ENCODE assay signal across 22 cellular contexts in genomic region chr19:42515241-42515832, GRCh38.
"Had no signal": no experiment of that assay in that cellular context is flagged by ENCODE, and none has a peak within 500 bp of the region (broad histone marks: within the 10 kb centered on the region; RNA-seq: fewer than 3 reads in every experiment).

No MANE protein-coding gene starts in this region.

- H3K9me3 Mint-ChIP-seq: dendritic cell treated with granulocyte-macrophage colony-stimulating factor and Interleukin-4, amounts not matched to agents 40 ng/mL and 50 ng/mL, for 4 days; effector memory CD8-positive, alpha-beta T cell; naive thymus-derived CD4-positive, alpha-beta T cell had no signal

- H3K27ac Mint-ChIP-seq: dendritic cell treated with granulocyte-macrophage colony-stimulating factor and Interleukin-4, amounts not matched to agents 40 ng/mL and 50 ng/mL, for 4 days; effector memory CD8-positive, alpha-beta T cell; naive thymus-derived CD4-positive, alpha-beta T cell; nephron progenitor cell; stimulated activated naive B cell treated with anti-CD40 and anti-IgM and Interleukin-4, amounts not matched to agents 10 μg/mL and 1 μg/mL and 100 μg/mL, for 72 hours; stimulated activated naive CD8-positive, alpha-beta T cell treated with anti-CD3 and anti-CD28 coated beads, Interleukin-15, amount 100 ng/mL, for 72 hours had no signal

- H3K4me3 ChIP-seq: esophagus squamous epithelium, gastroesophageal sphincter, spleen, upper lobe of left lung, uterus had no signal

- DNase-seq: effector memory CD8-positive, alpha-beta T cell; esophagus squamous epithelium; foreskin fibroblast; glutamatergic neuron; islet precursor cell; mammary epithelial cell; naive thymus-derived CD4-positive, alpha-beta T cell; nephron progenitor cell; spleen; stimulated activated CD4-positive, alpha-beta T cell treated with anti-CD3 and anti-CD28 coated beads, Interleukin-15, amount 100 ng/mL, for 24 hours; stimulated activated CD4-positive, alpha-beta T cell treated with anti-CD3 and anti-CD28 coated beads, Interleukin-1b, Interleukin-23, amount 100 ng/mL, for 48 hours; stimulated activated CD4-positive, alpha-beta T cell treated with anti-CD3 and anti-CD28 coated beads, Interleukin-4, amount 100 ng/mL, for 24 hours; stimulated activated naive B cell treated with anti-CD40 and anti-IgM and Interleukin-4, amounts not matched to agents 10 μg/mL and 1 μg/mL and 100 μg/mL, for 72 hours; stimulated activated naive CD8-positive, alpha-beta T cell treated with anti-CD3 and anti-CD28 coated beads, Interleukin-15, amount 100 ng/mL, for 72 hours; substantia nigra; upper lobe of left lung; uterus had no signal

- H3K27me3 ChIP-seq: esophagus squamous epithelium, gastroesophageal sphincter, spleen, upper lobe of left lung, uterus had no signal

- H3K9me3 ChIP-seq: esophagus squamous epithelium, gastroesophageal sphincter, upper lobe of left lung had no signal

- H3K4me3 Mint-ChIP-seq: dendritic cell treated with granulocyte-macrophage colony-stimulating factor and Interleukin-4, amounts not matched to agents 40 ng/mL and 50 ng/mL, for 4 days; effector memory CD8-positive, alpha-beta T cell; naive thymus-derived CD4-positive, alpha-beta T cell; nephron progenitor cell; stimulated activated naive B cell treated with anti-CD40 and anti-IgM and Interleukin-4, amounts not matched to agents 10 μg/mL and 1 μg/mL and 100 μg/mL, for 72 hours; stimulated activated naive CD8-positive, alpha-beta T cell treated with anti-CD3 and anti-CD28 coated beads, Interleukin-15, amount 100 ng/mL, for 72 hours had no signal

- H3K4me1 ChIP-seq: esophagus squamous epithelium, gastroesophageal sphincter, uterus had no signal

- H3K27me3 Mint-ChIP-seq: effector memory CD8-positive, alpha-beta T cell; naive thymus-derived CD4-positive, alpha-beta T cell; stimulated activated naive B cell treated with anti-CD40 and anti-IgM and Interleukin-4, amounts not matched to agents 10 μg/mL and 1 μg/mL and 100 μg/mL, for 72 hours; stimulated activated naive CD8-positive, alpha-beta T cell treated with anti-CD3 and anti-CD28 coated beads, Interleukin-15, amount 100 ng/mL, for 72 hours had no signal

- ATAC-seq: effector memory CD8-positive, alpha-beta T cell; gastroesophageal sphincter; left lobe of liver; naive thymus-derived CD4-positive, alpha-beta T cell; sciatic nerve; stimulated activated naive B cell treated with anti-CD40 and anti-IgM and Interleukin-4, amounts not matched to agents 10 μg/mL and 1 μg/mL and 100 μg/mL, for 72 hours; stimulated activated naive CD8-positive, alpha-beta T cell treated with anti-CD3 and anti-CD28 coated beads, Interleukin-15, amount 100 ng/mL, for 72 hours had no signal

- H3K27ac ChIP-seq: epithelial cell of prostate, esophagus squamous epithelium, gastroesophageal sphincter, spleen, upper lobe of left lung, uterus had no signal

- H3K36me3 ChIP-seq: gastroesophageal sphincter, uterus had no signal
